9 cellular contexts compared by ENCODE assay signal in the genomic region with DNA sequence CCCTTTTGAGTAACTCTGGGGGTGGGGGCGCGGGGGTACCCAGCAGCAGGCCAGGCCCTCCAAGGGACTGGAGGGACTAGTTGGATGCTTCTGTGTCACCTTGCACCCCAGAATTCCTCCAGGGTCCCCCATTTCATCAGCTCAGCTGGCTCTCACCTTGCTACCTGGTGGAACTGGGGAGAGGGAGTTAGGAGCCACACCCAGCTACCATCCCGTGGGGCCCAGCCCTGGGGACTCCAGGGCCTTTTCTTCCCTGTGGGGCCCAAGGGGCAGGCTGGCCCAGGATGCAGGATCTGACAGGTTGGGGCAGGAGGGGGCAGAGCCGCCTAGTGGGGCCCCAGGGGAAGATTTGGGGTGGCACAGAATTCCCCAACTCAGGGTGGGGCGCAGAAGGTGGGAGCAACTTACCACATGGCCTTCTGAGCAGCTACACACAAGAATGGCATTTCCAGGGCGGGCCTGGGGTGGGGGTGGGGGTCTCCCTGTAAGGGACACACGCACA. TPM values are rescaled to one million over a fixed set of nuclear protein-coding genes. Genes with fewer than 3 reads are reported as not detected.
DNase-seq lines count a peak whose midpoint lies in the region; ATAC-seq and TF ChIP-seq lines count a peak whose summit lies in the region.
"Had no signal": no experiment of that assay in that cellular context is flagged by ENCODE, and none has a peak within 500 bp of the region (broad histone marks: within the 10 kb centered on the region; RNA-seq: fewer than 3 reads in every experiment).

No MANE protein-coding gene starts in this region.

- POLR2A ChIA-PET in MCF 10A (lab: Yijun Ruan, JAX): interaction anchor here (0.5 to 2.4 kb wide), 15 partner anchors 9 to 690 kb away, joined by 3 to 19 read pairs (median 6); partner anchors contain the start of genes C19orf53, MRI1 and ZSWIM4

- CTCF ChIA-PET in activated naive CD4-positive, alpha-beta T cell treated with anti-CD3 and anti-CD28 coated beads, Interleukin-2, amount 10 ng/mL, durations not matched to agents 7 days and 5 days (lab: Charles Lee): no interaction called here
- CTCF ChIA-PET in MCF 10A (lab: Yijun Ruan, JAX): interaction anchor here (0.6 kb wide), 1 partner anchor 19 kb away, joined by 3 read pairs; no protein-coding TSS in a partner anchor

- peak; percentile 8 for TF ChIP-seq CTCF in MCF 10A (IDR thresholded peaks at IDR 0.05; ENCODE audit: unreplicated experiment)
- no peak for TF ChIP-seq CTCF in upper lobe of right lung (IDR thresholded peaks at IDR 0.05)

- no peak for DNase-seq in activated naive CD4-positive, alpha-beta T cell treated with anti-CD3 and anti-CD28 coated beads, Interleukin-2, amount 10 ng/mL, durations not matched to agents 7 days and 5 days
- DNase-seq in activated naive CD4-positive, alpha-beta T cell (lab: John Stamatoyannopoulos, UW): no peak
- peak; percentile 69 for DNase-seq in MCF 10A (ENCODE audit: unreplicated experiment)
- DNase-seq in upper lobe of right lung: no peak
- DNase-seq in hepatic stellate cell (ENCODE audit: low spot score): no peak
- no peak for DNase-seq in HuH-7.5 (ENCODE audit: low spot score)

- H3K4me1 ChIP-seq in mucosa of stomach (ENCODE audit: control insufficient read depth, insufficient read depth, low read length) (peaks cover 71% of the 10 kb centered on the region), upper lobe of right lung (peaks cover 51% of the 10 kb centered on the region)

- BruUV-seq in MCF 10A (replicated peaks; lab: Mats Ljungman, UMichigan): no TSS peak

- no peak for ATAC-seq in upper lobe of right lung
- ATAC-seq in HG03095 (IDR thresholded peaks at IDR 0.05; ENCODE audit: unreplicated experiment): no peak

- H3K27me3 Mint-ChIP-seq in activated naive CD4-positive, alpha-beta T cell treated with anti-CD3 and anti-CD28 coated beads, Interleukin-2, amount 10 ng/mL, durations not matched to agents 7 days and 5 days: peaks cover 4% of the 10 kb centered on the region
- H3K27me3 Mint-ChIP-seq in MCF 10A (ENCODE audit: insufficient read depth, unreplicated experiment): no peaks in the 10 kb centered on the region

- intact Hi-C loops in MCF 10A (cut with micrococcal nuclease) (no loop called here), upper lobe of right lung (cut with DNase I) (no loop called here)

- H3K9me3 Mint-ChIP-seq in activated naive CD4-positive, alpha-beta T cell treated with anti-CD3 and anti-CD28 coated beads, Interleukin-2, amount 10 ng/mL, durations not matched to agents 7 days and 5 days: no peaks in the 10 kb centered on the region
- H3K9me3 Mint-ChIP-seq in MCF 10A (ENCODE audit: unreplicated experiment): no peaks in the 10 kb centered on the region

- H3K9me3 ChIP-seq in mucosa of stomach (ENCODE audit: control insufficient read depth, low read length) (no peaks in the 10 kb centered on the region), upper lobe of right lung (no peaks in the 10 kb centered on the region)

- H3K4me1 Mint-ChIP-seq in activated naive CD4-positive, alpha-beta T cell treated with anti-CD3 and anti-CD28 coated beads, Interleukin-2, amount 10 ng/mL, durations not matched to agents 7 days and 5 days: peaks cover 69% of the 10 kb centered on the region
- peaks cover 28% of the 10 kb centered on the region for H3K4me1 Mint-ChIP-seq in MCF 10A (ENCODE audit: insufficient read depth, unreplicated experiment)

- H3K36me3 Mint-ChIP-seq in activated naive CD4-positive, alpha-beta T cell treated with anti-CD3 and anti-CD28 coated beads, Interleukin-2, amount 10 ng/mL, durations not matched to agents 7 days and 5 days: peaks cover 24% of the 10 kb centered on the region
- peaks cover 57% of the 10 kb centered on the region for H3K36me3 Mint-ChIP-seq in MCF 10A (ENCODE audit: insufficient read depth, unreplicated experiment)

- H3K36me3 ChIP-seq in mucosa of stomach (ENCODE audit: control insufficient read depth, insufficient read depth, low read length) (no peaks in the 10 kb centered on the region), upper lobe of right lung (no peaks in the 10 kb centered on the region)

- peak overlapping the region; percentile 100 for H3K27ac ChIP-seq in upper lobe of right lung

- no peaks in the 10 kb centered on the region for H3K27me3 ChIP-seq in mucosa of stomach (ENCODE audit: control insufficient read depth, insufficient read depth, low read length)
- no peaks in the 10 kb centered on the region for H3K27me3 ChIP-seq in upper lobe of right lung

- H3K9ac ChIP-seq in mucosa of stomach (ENCODE audit: low read length): peak overlapping the region; percentile 99

- H3K4me3 ChIP-seq in mucosa of stomach (ENCODE audit: low read length): no peak overlapping the region
- no peak overlapping the region for H3K4me3 ChIP-seq in upper lobe of right lung

- H3K27ac Mint-ChIP-seq in activated naive CD4-positive, alpha-beta T cell treated with anti-CD3 and anti-CD28 coated beads, Interleukin-2, amount 10 ng/mL, durations not matched to agents 7 days and 5 days: peak overlapping the region; percentile 55
- peak overlapping the region; percentile 100 for H3K27ac Mint-ChIP-seq in MCF 10A (ENCODE audit: low read depth, unreplicated experiment)

- H3K4me3 Mint-ChIP-seq in activated naive CD4-positive, alpha-beta T cell treated with anti-CD3 and anti-CD28 coated beads, Interleukin-2, amount 10 ng/mL, durations not matched to agents 7 days and 5 days: peak overlapping the region; percentile 63
- H3K4me3 Mint-ChIP-seq in MCF 10A (ENCODE audit: unreplicated experiment): peak overlapping the region; percentile 96

RNA-seq across cellular contexts. Expression of gene NANOS3, which starts 32.8 kb away (rescaled TPM):
- total RNA-seq in MCF 10A (2022) (not detected in 2 replicates), upper lobe of right lung (not detected)
- total RNA-seq: LHCN-M2 had no signal

RNA-seq across cellular contexts. Expression of gene ZSWIM4, which starts 48.9 kb away (rescaled TPM):
- total RNA-seq in MCF 10A (2022) (9.2 and 9.4 TPM in 2 replicates), upper lobe of right lung (10.6 TPM)
